In the genomic region with DNA sequence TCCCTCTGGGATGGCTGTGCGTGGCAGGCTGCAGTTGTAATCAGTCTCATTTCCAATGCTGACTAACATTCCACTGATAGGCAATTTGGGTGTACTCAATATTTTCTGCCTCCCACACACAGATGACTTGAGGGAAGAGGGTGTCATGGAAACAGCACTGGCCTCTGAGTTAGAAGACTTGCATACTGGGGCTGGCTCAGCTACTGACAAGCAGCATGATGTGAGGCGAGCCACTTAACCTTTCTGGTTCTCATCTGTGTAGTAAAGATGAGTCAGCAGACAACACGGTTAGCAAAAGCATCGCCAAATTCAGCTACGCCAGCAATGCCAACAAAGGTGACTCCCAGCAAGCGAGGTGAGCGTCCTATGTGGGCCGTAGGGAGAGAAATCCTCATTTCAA, we compare ENCODE assay signal across 13 cellular contexts.
DNase-seq lines count a peak whose midpoint lies in the region; ATAC-seq and TF ChIP-seq lines count a peak whose summit lies in the region.
"Had no signal": no experiment of that assay in that cellular context is flagged by ENCODE, and none has a peak within 500 bp of the region (broad histone marks: within the 10 kb centered on the region; RNA-seq: fewer than 3 reads in every experiment).

No MANE protein-coding gene starts in this region.

- H3K9me3 Mint-ChIP-seq in mesothelial cell of epicardium (no peaks in the 10 kb centered on the region), chondrocyte (ENCODE audit: low read depth) (no peaks in the 10 kb centered on the region)
- H3K9me3 Mint-ChIP-seq: T-cell had no signal

- no peaks in the 10 kb centered on the region for H3K36me3 ChIP-seq in GM23248 (ENCODE audit: low read depth)
- H3K36me3 ChIP-seq in brain microvascular endothelial cell (replicated peaks), result no peaks in the 10 kb centered on the region
- no peaks in the 10 kb centered on the region for H3K36me3 ChIP-seq in suprapubic skin

- peaks cover 40% of the 10 kb centered on the region for H3F3A ChIP-seq in GM23248 (ENCODE audit: insufficient read depth)

- no peaks in the 10 kb centered on the region for H3K79me2 ChIP-seq in GM23248 (ENCODE audit: insufficient read depth)

- H2AFZ ChIP-seq in GM23248, result no peak overlapping the region

- no peak for ATAC-seq in HG02759 (IDR thresholded peaks at IDR 0.05; ENCODE audit: unreplicated experiment)
- ATAC-seq: T-cell had no signal

- H3K4me1 Mint-ChIP-seq in mesothelial cell of epicardium (peaks cover 43% of the 10 kb centered on the region), chondrocyte (ENCODE audit: low read depth) (peaks cover 45% of the 10 kb centered on the region)
- H3K4me1 Mint-ChIP-seq: T-cell had no signal

- H3K4me3 ChIP-seq in GM23248 (no peak overlapping the region), brain microvascular endothelial cell (ENCODE audit: low read depth, low read length) (no peak overlapping the region), suprapubic skin (no peak overlapping the region)

- no peak for TF ChIP-seq POLR2A in suprapubic skin (IDR thresholded peaks at IDR 0.05)

- H3K36me3 Mint-ChIP-seq in mesothelial cell of epicardium (no peaks in the 10 kb centered on the region), chondrocyte (ENCODE audit: low read depth) (no peaks in the 10 kb centered on the region)
- H3K36me3 Mint-ChIP-seq: T-cell had no signal

- H3K9me2 ChIP-seq in GM23248 (ENCODE audit: insufficient read depth), result no peaks in the 10 kb centered on the region

- H3K27ac ChIP-seq in GM23248 (peak overlapping the region; percentile 66), brain microvascular endothelial cell (no peak overlapping the region), suprapubic skin (no peak overlapping the region)

- in situ Hi-C loops in GM23248 (cut with MboI), result no loop called here
- in situ Hi-C loops in brain microvascular endothelial cell (cut with HindIII; ENCODE audit: low pct_ligation_motif_present, low sequenced_read_pairs), result no loop called here

- TF ChIP-seq CTCF in brain microvascular endothelial cell (IDR thresholded peaks at IDR 0.05; ENCODE audit: low read depth, low read length, missing control alignments), result no peak
- no peak for TF ChIP-seq CTCF in mesothelial cell of epicardium (IDR thresholded peaks at IDR 0.05; ENCODE audit: unreplicated experiment)
- no peak for TF ChIP-seq CTCF in suprapubic skin (IDR thresholded peaks at IDR 0.05)
- TF ChIP-seq CTCF in chondrocyte (IDR thresholded peaks at IDR 0.05), result no peak

- H3K4me3 Mint-ChIP-seq in mesothelial cell of epicardium, result no peak overlapping the region
- H3K4me3 Mint-ChIP-seq in chondrocyte (ENCODE audit: unreplicated experiment), result no peak overlapping the region
- H3K4me3 Mint-ChIP-seq: T-cell had no signal

- H4K20me1 ChIP-seq in GM23248 (ENCODE audit: insufficient read depth), result no peaks in the 10 kb centered on the region

- peak overlapping the region; percentile 36 for H3K9ac ChIP-seq in GM23248

- TF ChIP-seq EP300 in suprapubic skin (IDR thresholded peaks at IDR 0.05), result no peak

- peak overlapping the region; percentile 90 for H3K27ac Mint-ChIP-seq in mesothelial cell of epicardium
- no peak overlapping the region for H3K27ac Mint-ChIP-seq in chondrocyte (ENCODE audit: unreplicated experiment)
- H3K27ac Mint-ChIP-seq: T-cell had no signal

- H3K27me3 Mint-ChIP-seq in mesothelial cell of epicardium (ENCODE audit: low read depth) (no peaks in the 10 kb centered on the region), chondrocyte (ENCODE audit: low read depth) (no peaks in the 10 kb centered on the region)

- H3K4me2 ChIP-seq in GM23248 (ENCODE audit: unreplicated experiment), result peak overlapping the region; percentile 52

- H3K9me3 ChIP-seq in GM23248 (ENCODE audit: low read depth), result no peaks in the 10 kb centered on the region
- H3K9me3 ChIP-seq in suprapubic skin, result no peaks in the 10 kb centered on the region

- H3K4me1 ChIP-seq in GM23248 (ENCODE audit: insufficient read depth) (peaks cover 35% of the 10 kb centered on the region), suprapubic skin (peaks cover 12% of the 10 kb centered on the region)

- DNase-seq in AG20443 (ENCODE audit: low spot score) (peak; percentile 50), GM23248 (peak; percentile 95), brain microvascular endothelial cell (peak; percentile 66), mesothelial cell of epicardium (ENCODE audit: low spot score in 2 of 2, unreplicated experiment in 2 of 2) (no peak), suprapubic skin (ENCODE audit: low spot score in 2 of 2) (no peak), SHP77 (lab: John Stamatoyannopoulos, UW) (no peak), chondrocyte (ENCODE audit: low spot score) (no peak)
- DNase-seq: activated CD4-positive, alpha-beta T cell treated with anti-CD3 and anti-CD28 coated beads, Interleukin-2, amount 50 U/mL, for 4 hours; NCI-H1092 treated with DMSO at 0.1 percent for 48 hours; NK-92 treated with Interleukin-12 subunit alpha and Interleukin-12 subunit beta, amount 100 ng/mL, for 24 hours; stimulated activated naive CD4-positive, alpha-beta T cell; T-cell had no signal

- H3K27me3 ChIP-seq in GM23248 (replicated peaks; ENCODE audit: insufficient read depth) (no peaks in the 10 kb centered on the region), brain microvascular endothelial cell (replicated peaks) (no peaks in the 10 kb centered on the region), suprapubic skin (no peaks in the 10 kb centered on the region)

- WGBS in GM23248 (ENCODE audit: low coverage in 1 of 2, low lambda C conversion rate in 2 of 2, missing lambda C conversion rate in 2 of 2), 2 experiments, result 40 to 42% methylated on average over 8 of the region's 8 CpGs
- 61% methylated on average over 8 of the region's 8 CpGs for WGBS in suprapubic skin

Comparison
In these comparisons a context has a peak if more than half of its experiments do, and no peak if none do; other contexts are left out.
1. DNase-seq: peak in AG20443 (single experiment), GM23248 (single experiment) and brain microvascular endothelial cell (single experiment); none in mesothelial cell of epicardium (0 of 2), suprapubic skin (0 of 2), SHP77 (0 of 2) and chondrocyte (single experiment).